8 cellular contexts compared by ENCODE assay signal in the genomic region with DNA sequence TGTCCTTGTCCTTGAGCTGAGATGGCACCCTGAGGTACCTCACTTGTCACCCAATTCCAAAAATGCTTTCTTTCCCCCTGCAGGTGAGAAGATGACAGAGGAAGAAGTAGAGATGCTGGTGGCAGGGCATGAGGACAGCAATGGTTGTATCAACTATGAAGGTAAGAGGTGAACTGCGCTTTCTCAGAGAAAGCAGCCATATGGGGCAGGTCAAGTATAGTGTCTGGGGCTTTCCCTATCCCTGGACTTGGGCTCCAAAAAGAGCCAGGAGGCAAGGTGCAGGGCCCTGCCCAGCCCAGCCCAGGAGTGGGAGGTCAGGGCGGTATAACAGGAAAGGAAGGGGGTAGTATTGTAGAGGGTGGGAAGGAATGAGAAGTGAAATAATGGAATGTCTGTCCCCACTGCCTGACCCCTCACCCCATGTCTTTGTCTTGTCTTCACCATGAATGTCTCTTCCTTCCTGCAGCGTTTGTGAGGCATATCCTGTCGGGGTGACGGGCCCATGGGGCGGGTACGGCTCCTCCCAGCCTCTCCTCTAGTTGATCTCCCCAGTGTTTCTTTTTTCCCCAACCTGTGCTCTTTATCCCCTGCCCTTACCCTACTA. TPM values are rescaled to one million over a fixed set of nuclear protein-coding genes. Genes with fewer than 3 reads are reported as not detected.
DNase-seq lines count a peak whose midpoint lies in the region; ATAC-seq and TF ChIP-seq lines count a peak whose summit lies in the region.

No MANE protein-coding gene starts in this region.

- peak overlapping the region; percentile 90 for H3K4me3 Mint-ChIP-seq in activated CD4-positive, alpha-beta T cell treated with anti-CD3 and anti-CD28 coated beads, Interleukin-2, amount 10 ng/mL, durations not matched to agents 7 days and 5 days

- H3K36me3 ChIP-seq in effector memory CD4-positive, alpha-beta T cell (ENCODE audit: control insufficient read depth, insufficient read depth, low read length) = peaks cover 43% of the 10 kb centered on the region
- H3K36me3 ChIP-seq in neuron (ENCODE audit: insufficient read depth, low read length) = peaks cover 66% of the 10 kb centered on the region
- H3K36me3 ChIP-seq in upper lobe of right lung = peaks cover 58% of the 10 kb centered on the region

- H3K4me1 Mint-ChIP-seq in activated CD4-positive, alpha-beta T cell treated with anti-CD3 and anti-CD28 coated beads, Interleukin-2, amount 10 ng/mL, durations not matched to agents 7 days and 5 days = peaks cover 52% of the 10 kb centered on the region

- peak; percentile 41 for DNase-seq in HK-2 (ENCODE audit: unreplicated experiment)
- peak; percentile 80 for DNase-seq in activated CD4-positive, alpha-beta T cell treated with anti-CD3 and anti-CD28 coated beads, Interleukin-2, amount 10 ng/mL, durations not matched to agents 7 days and 5 days
- peak; percentile 43 to 54 (median 52) for DNase-seq in effector memory CD4-positive, alpha-beta T cell
- DNase-seq in upper lobe of right lung = no peak
- DNase-seq in NCI-H1436 (lab: John Stamatoyannopoulos, UW) = no peak
- no peak for DNase-seq in sciatic nerve (ENCODE audit: low spot score)
- no peak for DNase-seq in NCI-H345 (lab: John Stamatoyannopoulos, UW)

- H3K27me3 ChIP-seq in effector memory CD4-positive, alpha-beta T cell (replicated peaks; ENCODE audit: control insufficient read depth, insufficient read depth, low read length, poor library complexity, severe bottlenecking) = no peaks in the 10 kb centered on the region
- H3K27me3 ChIP-seq in neuron (ENCODE audit: insufficient read depth, low read length) = no peaks in the 10 kb centered on the region
- H3K27me3 ChIP-seq in upper lobe of right lung = no peaks in the 10 kb centered on the region

- ATAC-seq in upper lobe of right lung = no peak
- no peak for ATAC-seq in sciatic nerve

- no peaks in the 10 kb centered on the region for H3K9me3 ChIP-seq in effector memory CD4-positive, alpha-beta T cell (ENCODE audit: control insufficient read depth, low read length)
- no peaks in the 10 kb centered on the region for H3K9me3 ChIP-seq in neuron (ENCODE audit: low read length)
- no peaks in the 10 kb centered on the region for H3K9me3 ChIP-seq in upper lobe of right lung

- peaks cover 33% of the 10 kb centered on the region for H3K4me1 ChIP-seq in effector memory CD4-positive, alpha-beta T cell (ENCODE audit: control insufficient read depth, insufficient read depth, low read length, poor library complexity, severe bottlenecking)
- H3K4me1 ChIP-seq in neuron (ENCODE audit: insufficient read depth, low read length) (peaks cover 37% of the 10 kb centered on the region), upper lobe of right lung (peaks cover 21% of the 10 kb centered on the region)

- no peaks in the 10 kb centered on the region for H3K27me3 Mint-ChIP-seq in activated CD4-positive, alpha-beta T cell treated with anti-CD3 and anti-CD28 coated beads, Interleukin-2, amount 10 ng/mL, durations not matched to agents 7 days and 5 days

- intact Hi-C loops in upper lobe of right lung (cut with DNase I) (no loop called here), sciatic nerve (cut with DNase I) (no loop called here)

- no peak overlapping the region for H2AFZ ChIP-seq in neuron (ENCODE audit: low read depth, low read length)

- peak overlapping the region; percentile 87 for H3K4me3 ChIP-seq in effector memory CD4-positive, alpha-beta T cell (ENCODE audit: insufficient read depth, low read depth, low read length, poor library complexity, severe bottlenecking)
- H3K4me3 ChIP-seq in neuron (ENCODE audit: low read length) = peak overlapping the region; percentile 85
- H3K4me3 ChIP-seq in upper lobe of right lung = peak overlapping the region; percentile 84

- TF ChIP-seq CTCF in upper lobe of right lung (IDR thresholded peaks at IDR 0.05) = no peak

- CTCF ChIA-PET in activated CD4-positive, alpha-beta T cell treated with anti-CD3 and anti-CD28 coated beads, Interleukin-2, amount 10 ng/mL, durations not matched to agents 7 days and 5 days (lab: Charles Lee) = interaction anchor here (0.8 to 10.3 kb wide), 5 partner anchors 15 to 36 kb away, joined by 3 to 80 read pairs (median 5); a partner anchor contains a TSS

- peak overlapping the region; percentile 95 for H3K27ac ChIP-seq in effector memory CD4-positive, alpha-beta T cell (ENCODE audit: insufficient read depth, low read length, poor library complexity, severe bottlenecking)
- H3K27ac ChIP-seq in upper lobe of right lung = peak overlapping the region; percentile 96

- H3K9me3 Mint-ChIP-seq in activated CD4-positive, alpha-beta T cell treated with anti-CD3 and anti-CD28 coated beads, Interleukin-2, amount 10 ng/mL, durations not matched to agents 7 days and 5 days = no peaks in the 10 kb centered on the region

- POLR2A ChIA-PET in activated CD4-positive, alpha-beta T cell treated with anti-CD3 and anti-CD28 coated beads, Interleukin-2, amount 10 ng/mL, durations not matched to agents 7 days and 5 days (lab: Charles Lee) = interaction anchor here (0.5 to 1.1 kb wide), 3 partner anchors 42 to 1677 kb away, joined by 4 to 5 read pairs (median 4); a partner anchor contains a TSS

- H3K27ac Mint-ChIP-seq in activated CD4-positive, alpha-beta T cell treated with anti-CD3 and anti-CD28 coated beads, Interleukin-2, amount 10 ng/mL, durations not matched to agents 7 days and 5 days = peak overlapping the region; percentile 93

- H3K36me3 Mint-ChIP-seq in activated CD4-positive, alpha-beta T cell treated with anti-CD3 and anti-CD28 coated beads, Interleukin-2, amount 10 ng/mL, durations not matched to agents 7 days and 5 days (ENCODE audit: low read depth) = peaks cover 70% of the 10 kb centered on the region

RNA-seq across cellular contexts. Expression of a gene that starts 2.1 kb away (rescaled TPM):
- 1,000 to 10,000 TPM; 1,336 to 1,525 TPM for total RNA-seq in activated CD4-positive, alpha-beta T cell treated with anti-CD3 and anti-CD28 coated beads, Interleukin-2, amount 10 ng/mL, durations not matched to agents 7 days and 5 days
- total RNA-seq in upper lobe of right lung (1,254 TPM), sciatic nerve (993 TPM)

RNA-seq across cellular contexts. Expression of a gene that starts 7.9 kb away (rescaled TPM):
- total RNA-seq in activated CD4-positive, alpha-beta T cell treated with anti-CD3 and anti-CD28 coated beads, Interleukin-2, amount 10 ng/mL, durations not matched to agents 7 days and 5 days = 10 to 100 TPM; 56.6 to 63.4 TPM
- 19.5 TPM for total RNA-seq in upper lobe of right lung
- 40.0 TPM for total RNA-seq in sciatic nerve

RNA-seq across cellular contexts. Expression of a gene that starts 29.0 kb away (rescaled TPM):
- 100 to 1,000 TPM; 140 to 173 TPM for total RNA-seq in activated CD4-positive, alpha-beta T cell treated with anti-CD3 and anti-CD28 coated beads, Interleukin-2, amount 10 ng/mL, durations not matched to agents 7 days and 5 days
- total RNA-seq in upper lobe of right lung (117 TPM), sciatic nerve (160 TPM)

RNA-seq across cellular contexts. Expression of a gene that starts 32.2 kb away (rescaled TPM):
- total RNA-seq in activated CD4-positive, alpha-beta T cell treated with anti-CD3 and anti-CD28 coated beads, Interleukin-2, amount 10 ng/mL, durations not matched to agents 7 days and 5 days = 100 to 1,000 TPM; 367 to 399 TPM
- total RNA-seq in upper lobe of right lung = 101 TPM
- total RNA-seq in sciatic nerve = 85.9 TPM

RNA-seq across cellular contexts. Expression of a gene that starts 42.2 kb away (rescaled TPM):
- 1 to 10 TPM; 8.2 to 9.1 TPM for total RNA-seq in activated CD4-positive, alpha-beta T cell treated with anti-CD3 and anti-CD28 coated beads, Interleukin-2, amount 10 ng/mL, durations not matched to agents 7 days and 5 days
- total RNA-seq in upper lobe of right lung = 8.4 TPM
- 9.0 TPM for total RNA-seq in sciatic nerve

Comparison
In these comparisons a context has a peak if more than half of its experiments do, and no peak if none do; other contexts are left out.
1. DNase-seq: peak in HK-2 (single experiment), activated CD4-positive, alpha-beta T cell treated with anti-CD3 and anti-CD28 coated beads, Interleukin-2, amount 10 ng/mL, durations not matched to agents 7 days and 5 days (single experiment) and effector memory CD4-positive, alpha-beta T cell (3 of 3); none in upper lobe of right lung (single experiment), NCI-H1436 (single experiment), sciatic nerve (single experiment) and NCI-H345 (single experiment).
2. Peak in every context shown above with its lines, with median percentiles within 50 percentile points of each other: H3K4me3 ChIP-seq.